24 cellular contexts compared by ENCODE assay signal in the genomic region with DNA sequence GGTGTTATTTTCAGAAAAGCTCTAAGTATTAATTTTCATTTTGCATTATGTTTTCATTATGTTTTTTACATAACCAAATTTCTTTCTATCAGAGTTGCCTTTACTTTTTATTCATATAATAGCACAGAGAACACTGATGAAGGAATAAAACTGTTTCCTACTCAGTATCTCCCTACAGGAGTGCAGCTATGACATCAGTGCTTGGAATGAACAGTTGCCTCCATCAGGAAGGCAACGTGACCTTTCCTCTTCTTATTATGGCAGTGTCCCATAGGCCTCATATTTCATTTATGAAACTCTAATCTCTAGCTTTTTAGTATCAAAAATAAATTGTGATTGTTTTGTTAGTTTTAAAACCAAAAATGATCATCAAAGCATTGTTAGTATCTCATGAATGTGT.
DNase-seq lines count a peak whose midpoint lies in the region; ATAC-seq, FAIRE-seq and TF ChIP-seq lines count a peak whose summit lies in the region.
"Had no signal": no experiment of that assay in that cellular context is flagged by ENCODE, and none has a peak within 500 bp of the region (broad histone marks: within the 10 kb centered on the region; RNA-seq: fewer than 3 reads in every experiment).

No MANE protein-coding gene starts in this region.

- no peak overlapping the region for H3K27ac Mint-ChIP-seq in astrocyte (ENCODE audit: unreplicated experiment)
- peak overlapping the region; percentile 21 to 73 (median 45) for H3K27ac Mint-ChIP-seq in nephron
- H3K27ac Mint-ChIP-seq: CD4-positive, alpha-beta memory T cell had no signal

- H3K27me3 ChIP-seq in astrocyte (ENCODE audit: insufficient read depth, low read length), result no peaks in the 10 kb centered on the region
- H3K27me3 ChIP-seq: BLaER1 treated with 17β-estradiol and CSF1 and Interleukin-3, amounts not matched to agents 10 nM and 100 nM; MG63 had no signal

- H3K27me3 Mint-ChIP-seq in astrocyte (ENCODE audit: low read depth, unreplicated experiment) (no peaks in the 10 kb centered on the region), nephron (ENCODE audit: low read depth) (no peaks in the 10 kb centered on the region)
- H3K27me3 Mint-ChIP-seq: CD4-positive, alpha-beta memory T cell had no signal

- no peak overlapping the region for H3K27ac ChIP-seq in astrocyte (ENCODE audit: low read depth, low read length)
- H3K27ac ChIP-seq: 22Rv1; BLaER1 treated with 17β-estradiol and CSF1 and Interleukin-3, amounts not matched to agents 10 nM and 100 nM; RWPE1; SK-N-MC had no signal

- H3K4me3 Mint-ChIP-seq in astrocyte (ENCODE audit: unreplicated experiment) (no peak overlapping the region), nephron (no peak overlapping the region)
- H3K4me3 Mint-ChIP-seq: CD4-positive, alpha-beta memory T cell had no signal

- TF ChIP-seq CTCF in AG10803 (conservative IDR thresholded peaks at IDR 0.05; ENCODE audit: low read length) (no peak), astrocyte (IDR thresholded peaks at IDR 0.05; ENCODE audit: insufficient read depth, low read depth, low read length) (no peak), fibroblast of mammary gland (conservative IDR thresholded peaks at IDR 0.05; ENCODE audit: control insufficient read depth, insufficient read depth, low read depth, low read length) (no peak), nephron (IDR thresholded peaks at IDR 0.05; ENCODE audit: unreplicated experiment in 3 of 3) (no peak)

- no peaks in the 10 kb centered on the region for H3K36me3 ChIP-seq in astrocyte (ENCODE audit: insufficient read depth, low read length)
- H3K36me3 ChIP-seq: BLaER1 treated with 17β-estradiol and CSF1 and Interleukin-3, amounts not matched to agents 10 nM and 100 nM; MG63 had no signal

- H3K36me3 Mint-ChIP-seq in astrocyte (ENCODE audit: low read depth, unreplicated experiment) (no peaks in the 10 kb centered on the region), nephron (ENCODE audit: low read depth) (no peaks in the 10 kb centered on the region)
- H3K36me3 Mint-ChIP-seq: CD4-positive, alpha-beta memory T cell had no signal

- no peak for FAIRE-seq in astrocyte (lab: Jason Lieb, UNC)
- FAIRE-seq: K562 had no signal

- H3K9me3 Mint-ChIP-seq in astrocyte (ENCODE audit: unreplicated experiment) (peaks cover 4% of the 10 kb centered on the region), nephron (peaks cover 2% of the 10 kb centered on the region)

- H3K9me3 ChIP-seq in astrocyte (ENCODE audit: insufficient read depth, low read depth, low read length), result no peaks in the 10 kb centered on the region
- H3K9me3 ChIP-seq: BLaER1 treated with 17β-estradiol and CSF1 and Interleukin-3, amounts not matched to agents 10 nM and 100 nM; Caco-2; MG63 had no signal

- H3K4me1 Mint-ChIP-seq in astrocyte (ENCODE audit: low read depth, unreplicated experiment) (peaks cover 2% of the 10 kb centered on the region), nephron (peaks cover 16% of the 10 kb centered on the region)
- H3K4me1 Mint-ChIP-seq: CD4-positive, alpha-beta memory T cell had no signal

- H3K79me2 ChIP-seq in astrocyte (ENCODE audit: insufficient read depth, low read length), result no peaks in the 10 kb centered on the region

- DNase-seq in AG10803 (ENCODE audit: low read depth) (peak; percentile 12), astrocyte (ENCODE audit: low read depth) (peak; percentile 1), fibroblast of mammary gland (ENCODE audit: low read depth) (peak; percentile 21), NCI-H510A treated with DMSO at 0.1 percent for 48 hours (lab: John Stamatoyannopoulos, UW) (no peak)
- DNase-seq: CD4-positive, alpha-beta memory T cell; DMS 273 treated with DMSO at 0.1 percent for 48 hours; DMS79 treated with DMSO at 0.1 percent for 48 hours; GOT3; MG63; NCI-H1436 treated with DMSO at 0.1 percent for 48 hours; NCI-H510A; NCI-H748 treated with DMSO at 0.1 percent for 48 hours; NK-92 treated with Interleukin-12 subunit alpha and Interleukin-12 subunit beta, amount 100 ng/mL, for 24 hours; SHP77 treated with DMSO at 0.1 percent for 48 hours had no signal

- no peak overlapping the region for H2AFZ ChIP-seq in astrocyte (ENCODE audit: low read depth, low read length)

- H4K20me1 ChIP-seq in astrocyte (ENCODE audit: insufficient read depth, low read length), result no peaks in the 10 kb centered on the region
- H4K20me1 ChIP-seq: BLaER1 treated with 17β-estradiol and CSF1 and Interleukin-3, amounts not matched to agents 10 nM and 100 nM had no signal

- ATAC-seq in HG03045 (IDR thresholded peaks at IDR 0.05; ENCODE audit: unreplicated experiment) (no peak), GM21825 (IDR thresholded peaks at IDR 0.05; ENCODE audit: unreplicated experiment) (no peak), GM21381 (IDR thresholded peaks at IDR 0.05; ENCODE audit: unreplicated experiment) (no peak)
- ATAC-seq: K562 had no signal

- no peak overlapping the region for H3K4me2 ChIP-seq in astrocyte (ENCODE audit: low read length)
- H3K4me2 ChIP-seq: BLaER1 treated with 17β-estradiol and CSF1 and Interleukin-3, amounts not matched to agents 10 nM and 100 nM had no signal

- no peak overlapping the region for H3K4me3 ChIP-seq in AG10803 (ENCODE audit: low read length)
- no peak overlapping the region for H3K4me3 ChIP-seq in astrocyte (ENCODE audit: insufficient read depth, low read depth, low read length)
- no peak overlapping the region for H3K4me3 ChIP-seq in fibroblast of mammary gland (ENCODE audit: control insufficient read depth, low read depth, low read length)
- H3K4me3 ChIP-seq: BLaER1 treated with 17β-estradiol and CSF1 and Interleukin-3, amounts not matched to agents 10 nM and 100 nM; K562; MG63; SK-N-MC had no signal

- no peaks in the 10 kb centered on the region for H3K4me1 ChIP-seq in astrocyte (ENCODE audit: insufficient read depth, low read length)
- H3K4me1 ChIP-seq: BLaER1 treated with 17β-estradiol and CSF1 and Interleukin-3, amounts not matched to agents 10 nM and 100 nM had no signal

- H3K9ac ChIP-seq in astrocyte (ENCODE audit: low read length), result no peak overlapping the region
- H3K9ac ChIP-seq: BLaER1 treated with 17β-estradiol and CSF1 and Interleukin-3, amounts not matched to agents 10 nM and 100 nM had no signal
